ENCODE assay signal across 10 cellular contexts in the genomic region with DNA sequence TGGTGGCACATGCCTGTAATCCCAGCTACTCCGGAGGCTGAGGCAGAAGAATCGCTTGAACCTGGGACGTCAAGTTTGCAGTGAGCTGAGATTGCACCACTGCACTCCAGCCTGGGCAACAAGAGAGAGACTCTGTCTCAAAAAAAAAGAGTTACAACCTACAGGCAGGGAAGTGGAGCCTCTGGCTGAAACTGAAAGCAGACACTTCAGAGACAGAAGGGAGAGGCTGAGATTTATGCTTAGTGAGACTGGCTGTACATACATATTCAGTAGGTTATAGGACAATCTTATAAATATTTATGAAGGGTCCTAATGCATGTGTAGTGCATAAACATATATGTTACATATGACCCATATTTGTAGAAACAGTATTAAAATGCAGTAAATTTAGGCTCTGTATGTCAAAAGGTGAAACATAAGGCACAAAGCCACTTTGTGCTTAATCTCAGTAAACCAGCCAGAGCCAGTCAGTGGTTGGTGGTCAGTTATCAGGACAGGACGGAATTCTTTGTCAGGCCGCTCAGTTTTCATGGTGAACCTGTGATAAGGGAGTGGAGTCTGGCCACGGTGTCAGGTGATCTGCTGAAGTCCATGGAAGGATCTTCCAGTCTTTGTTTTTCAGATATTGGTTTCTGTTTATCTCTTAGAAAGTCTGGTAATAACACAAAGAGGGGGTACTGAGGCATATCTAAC. TPM values are rescaled to one million over a fixed set of nuclear protein-coding genes. Genes with fewer than 3 reads are reported as not detected.
DNase-seq lines count a peak whose midpoint lies in the region; ATAC-seq, FAIRE-seq and TF ChIP-seq lines count a peak whose summit lies in the region.
"Had no signal": no experiment of that assay in that cellular context is flagged by ENCODE, and none has a peak within 500 bp of the region (broad histone marks: within the 10 kb centered on the region; RNA-seq: fewer than 3 reads in every experiment).

No MANE protein-coding gene starts in this region.

- peak; percentile 80 for ATAC-seq in GM18909 (IDR thresholded peaks at IDR 0.05; ENCODE audit: poor library complexity, unreplicated experiment)
- peak; percentile 80 for ATAC-seq in HG02943 (IDR thresholded peaks at IDR 0.05; ENCODE audit: low read depth, unreplicated experiment)

- H4K20me1 ChIP-seq in BLaER1 treated with 17β-estradiol and CSF1 and Interleukin-3, amounts not matched to agents 10 nM and 100 nM = 0 out of 22 replicates have a peak, but pooled peaks cover 0 to 7% (median 0%) of the 10 kb centered on the region in 11 experiments

- H3K4me2 ChIP-seq in BLaER1 treated with 17β-estradiol and CSF1 and Interleukin-3, amounts not matched to agents 10 nM and 100 nM = peak overlapping the region in 6 of 11 experiments; percentile 4 to 49 (median 42); a peak in 9 of 22 replicates

- H3K36me3 ChIP-seq in BLaER1 treated with 17β-estradiol and CSF1 and Interleukin-3, amounts not matched to agents 10 nM and 100 nM = peaks cover 0 to 62% (median 25%) of the 10 kb centered on the region in 11 experiments; a peak in 18 of 22 replicates
- no peaks in the 10 kb centered on the region for H3K36me3 ChIP-seq in kidney (ENCODE audit: control insufficient read depth in 1 of 2, insufficient read depth in 2 of 2, low read length in 2 of 2)

- no peaks in the 10 kb centered on the region for H3K27me3 ChIP-seq in BLaER1 treated with 17β-estradiol and CSF1 and Interleukin-3, amounts not matched to agents 10 nM and 100 nM

- H3K4me1 ChIP-seq in BLaER1 treated with 17β-estradiol and CSF1 and Interleukin-3, amounts not matched to agents 10 nM and 100 nM = peaks cover 7 to 47% (median 30%) of the 10 kb centered on the region in 10 experiments; a peak in 19 of 20 replicates
- H3K4me1 ChIP-seq in kidney (ENCODE audit: control insufficient read depth in 1 of 2, insufficient read depth in 1 of 2, low read depth in 1 of 2, low read length in 2 of 2) = no peaks in the 10 kb centered on the region

- intact Hi-C loops in kidney (cut with DNase I) = no loop called here

- peak; percentile 76 for DNase-seq in RPMI8226
- DNase-seq in GDM1 (lab: John Stamatoyannopoulos, UW) = no peak
- no peak for DNase-seq in stimulated activated CD4-positive, alpha-beta T cell treated with anti-CD3 and anti-CD28 coated beads, Interleukin-4, amount 100 ng/mL, for 4 hours
- DNase-seq in germinal center (ENCODE audit: low spot score) = no peak
- no peak for DNase-seq in kidney
- DNase-seq: stimulated activated CD4-positive, alpha-beta T cell treated with anti-CD3 and anti-CD28 coated beads, Interleukin-2, amount 100 ng/mL, for 48 hours had no signal

- H3K9me3 ChIP-seq in BLaER1 treated with 17β-estradiol and CSF1 and Interleukin-3, amounts not matched to agents 10 nM and 100 nM (replicated peaks in 1 of 11) = peaks cover 5 to 22% (median 16%) of the 10 kb centered on the region in 11 experiments; a peak in 21 of 22 replicates
- H3K9me3 ChIP-seq in kidney (ENCODE audit: control insufficient read depth in 1 of 2, low read length in 2 of 2) = no peaks in the 10 kb centered on the region

- no peak for FAIRE-seq in kidney (lab: Jason Lieb, UNC)

- H3K4me3 ChIP-seq in BLaER1 treated with 17β-estradiol and CSF1 and Interleukin-3, amounts not matched to agents 10 nM and 100 nM = no peak overlapping the region
- no peak overlapping the region for H3K4me3 ChIP-seq in kidney (ENCODE audit: low read length in 2 of 2)

- no peak overlapping the region for H3K9ac ChIP-seq in BLaER1 treated with 17β-estradiol and CSF1 and Interleukin-3, amounts not matched to agents 10 nM and 100 nM
- no peak overlapping the region for H3K9ac ChIP-seq in kidney (ENCODE audit: low read length in 2 of 2)

- no peak for TF ChIP-seq CTCF in kidney (IDR thresholded peaks at IDR 0.05; ENCODE audit: borderline replicate concordance, extremely low read depth, insufficient read depth)

- H3K27ac ChIP-seq in BLaER1 treated with 17β-estradiol and CSF1 and Interleukin-3, amounts not matched to agents 10 nM and 100 nM = peak overlapping the region in 1 of 11 experiments; percentile 15; a peak in 1 of 22 replicates
- no peak overlapping the region for H3K27ac ChIP-seq in kidney (ENCODE audit: low read depth in 2 of 2, low read length in 2 of 2)

RNA-seq across cellular contexts. Expression of a gene that starts 13.7 kb away (rescaled TPM):
- total RNA-seq in kidney = 39.5 TPM
- 10.2 TPM for polyA plus RNA-seq in kidney (ENCODE audit: insufficient read depth, low read depth, low replicate concordance)
- total RNA-seq: T-helper 2 cell treated with Interferon-gamma antibody and Interleukin-4, amounts not matched to agents 100 ng/mL and 5 ng/mL, for 36 hours had no signal

RNA-seq across cellular contexts. Expression of a gene that starts 42.9 kb away (rescaled TPM):
- 1.6 TPM for total RNA-seq in kidney
- polyA plus RNA-seq in kidney (ENCODE audit: insufficient read depth, low read depth, low replicate concordance) = not detected
- total RNA-seq: T-helper 2 cell treated with Interferon-gamma antibody and Interleukin-4, amounts not matched to agents 100 ng/mL and 5 ng/mL, for 36 hours had no signal

RNA-seq across cellular contexts. Expression of a gene that starts 50.6 kb away (rescaled TPM):
- 0.69 TPM for total RNA-seq in kidney
- not detected for polyA plus RNA-seq in kidney (ENCODE audit: insufficient read depth, low read depth, low replicate concordance)
- total RNA-seq: T-helper 2 cell treated with Interferon-gamma antibody and Interleukin-4, amounts not matched to agents 100 ng/mL and 5 ng/mL, for 36 hours had no signal
